ENCODE assay signal across 21 cellular contexts in genomic region chr4:123846627-123847026, GRCh38.
DNase-seq lines count a peak whose midpoint lies in the region; ATAC-seq and TF ChIP-seq lines count a peak whose summit lies in the region.
"Had no signal": no experiment of that assay in that cellular context is flagged by ENCODE, and none has a peak within 500 bp of the region (broad histone marks: within the 10 kb centered on the region; RNA-seq: fewer than 3 reads in every experiment).

No MANE protein-coding gene starts in this region.

- peaks cover 24% of the 10 kb centered on the region for H3K9me3 ChIP-seq in left ventricle myocardium inferior (replicated peaks)
- H3K9me3 ChIP-seq in WERI-Rb-1 (ENCODE audit: severe bottlenecking) = no peaks in the 10 kb centered on the region
- H3K9me3 ChIP-seq: BE2C had no signal

- peaks cover 27% of the 10 kb centered on the region for H3K9me3 Mint-ChIP-seq in nephron
- H3K9me3 Mint-ChIP-seq: CD4-positive, alpha-beta T cell; GM23338; HFFc6 had no signal

- no peak for ATAC-seq in left cardiac atrium
- ATAC-seq: GM12878, GM23338 had no signal

- peaks cover 28% of the 10 kb centered on the region for H3K4me1 Mint-ChIP-seq in nephron
- H3K4me1 Mint-ChIP-seq: CD14-positive monocyte; CD8-positive, alpha-beta memory T cell had no signal

- H3K4me3 ChIP-seq in left ventricle myocardium inferior (no peak overlapping the region), WERI-Rb-1 (ENCODE audit: low read depth, low read length) (no peak overlapping the region)
- H3K4me3 ChIP-seq: BLaER1 treated with 17β-estradiol and CSF1 and Interleukin-3, amounts not matched to agents 10 nM and 100 nM; GM12878; GM23338 had no signal

- H3K4me1 ChIP-seq in left ventricle myocardium inferior = peaks cover 10% of the 10 kb centered on the region
- H3K4me1 ChIP-seq: BE2C; BLaER1 treated with 17β-estradiol and CSF1 and Interleukin-3, amounts not matched to agents 10 nM and 100 nM had no signal

- H3K27ac Mint-ChIP-seq in nephron = peak overlapping the region in 2 of 3 experiments; percentile 73 to 86
- H3K27ac Mint-ChIP-seq: CD14-positive monocyte; CD4-positive, alpha-beta T cell; CD8-positive, alpha-beta memory T cell; GM23338; H9; HFFc6 had no signal

- H3K27me3 ChIP-seq in left ventricle myocardium inferior (ENCODE audit: low read depth) (no peaks in the 10 kb centered on the region), WERI-Rb-1 (ENCODE audit: insufficient read depth, low read depth, severe bottlenecking) (no peaks in the 10 kb centered on the region)
- H3K27me3 ChIP-seq: BE2C; BLaER1 treated with 17β-estradiol and CSF1 and Interleukin-3, amounts not matched to agents 10 nM and 100 nM had no signal

- no peak for DNase-seq in left ventricle myocardium inferior
- DNase-seq in left cardiac atrium = no peak
- DNase-seq in fibroblast of gingiva (ENCODE audit: low read depth) = peak; percentile 25
- DNase-seq in WERI-Rb-1 = no peak
- DNase-seq in AG08395 (ENCODE audit: low spot score) = no peak
- DNase-seq: AML-193; BE2C; CD4-positive, alpha-beta T cell; CD8-positive, alpha-beta memory T cell; DMS 273 treated with DMSO at 0.1 percent for 48 hours; DMS79; EL; GDM1; H9; HFFc6 had no signal

- peaks cover 3% of the 10 kb centered on the region for H3K27me3 Mint-ChIP-seq in nephron (ENCODE audit: low read depth)
- H3K27me3 Mint-ChIP-seq: CD4-positive, alpha-beta T cell had no signal

- TF ChIP-seq CTCF in left ventricle myocardium inferior (IDR thresholded peaks at IDR 0.05; ENCODE audit: borderline replicate concordance) = no peak
- no peak for TF ChIP-seq CTCF in nephron (IDR thresholded peaks at IDR 0.05; ENCODE audit: unreplicated experiment in 3 of 3)
- TF ChIP-seq CTCF in WERI-Rb-1 (IDR thresholded peaks at IDR 0.05; ENCODE audit: low read depth, low read length) = no peak

- H3K27ac ChIP-seq in left ventricle myocardium inferior (replicated peaks) (peak overlapping the region; percentile 70), WERI-Rb-1 (no peak overlapping the region)
- H3K27ac ChIP-seq: 22Rv1; BLaER1 treated with 17β-estradiol and CSF1 and Interleukin-3, amounts not matched to agents 10 nM and 100 nM had no signal

- H3K36me3 ChIP-seq in left ventricle myocardium inferior (no peaks in the 10 kb centered on the region), WERI-Rb-1 (no peaks in the 10 kb centered on the region)
- H3K36me3 ChIP-seq: BE2C; BLaER1 treated with 17β-estradiol and CSF1 and Interleukin-3, amounts not matched to agents 10 nM and 100 nM had no signal

- H3K4me3 Mint-ChIP-seq in nephron = no peak overlapping the region
- H3K4me3 Mint-ChIP-seq: CD14-positive monocyte; CD4-positive, alpha-beta T cell; CD8-positive, alpha-beta memory T cell; GM23338; H9; HFFc6 had no signal

- H3K36me3 Mint-ChIP-seq in nephron (ENCODE audit: low read depth) = peaks cover 22% of the 10 kb centered on the region
- H3K36me3 Mint-ChIP-seq: CD14-positive monocyte; CD8-positive, alpha-beta memory T cell had no signal

- intact Hi-C loops in left ventricle myocardium inferior (cut with micrococcal nuclease) (no loop called here), left cardiac atrium (cut with DNase I) (loop anchor here in 1 of 2 donors (10.0 kb wide), 1 partner anchor 248 kb away; no protein-coding TSS in a partner anchor)
